ENCODE assay signal across 9 cellular contexts in the genomic region with DNA sequence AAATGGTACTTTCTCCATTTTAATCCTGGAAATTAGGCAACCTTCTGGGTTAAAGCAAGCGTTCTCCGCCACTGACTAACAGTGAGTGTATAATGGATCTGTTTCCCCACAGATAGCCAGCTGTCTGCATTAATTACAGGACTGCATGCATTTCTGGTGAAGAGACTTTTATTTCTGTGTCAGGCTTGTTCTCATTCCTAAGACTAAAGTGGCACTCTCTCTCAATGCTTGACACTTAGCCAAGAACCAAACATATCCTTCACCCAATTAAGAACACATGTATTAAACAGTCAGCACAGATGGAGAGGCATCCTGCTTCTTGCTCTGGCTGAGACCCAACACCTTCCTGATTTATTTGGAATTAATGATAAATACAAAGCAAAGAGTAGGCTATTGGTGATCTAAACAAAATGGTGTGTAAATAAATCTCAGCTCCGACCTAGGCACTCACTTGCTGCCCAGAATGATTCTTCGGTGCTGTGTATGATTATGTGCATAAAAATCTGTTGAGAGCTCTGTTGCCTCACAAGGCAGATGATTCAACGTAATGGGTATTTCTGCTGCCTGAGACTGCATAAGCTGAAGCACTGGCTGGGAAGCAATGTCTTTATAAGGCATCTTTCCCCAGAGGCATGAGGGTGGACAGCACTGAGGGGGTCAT. TPM values are rescaled to one million over a fixed set of nuclear protein-coding genes. Genes with fewer than 3 reads are reported as not detected.
DNase-seq lines count a peak whose midpoint lies in the region; ATAC-seq and TF ChIP-seq lines count a peak whose summit lies in the region.
"Had no signal": no experiment of that assay in that cellular context is flagged by ENCODE, and none has a peak within 500 bp of the region (broad histone marks: within the 10 kb centered on the region; RNA-seq: fewer than 3 reads in every experiment).

No MANE protein-coding gene starts in this region.

- H3K9me3 ChIP-seq in hepatocyte (ENCODE audit: low read depth) (no peaks in the 10 kb centered on the region), thoracic aorta (no peaks in the 10 kb centered on the region), spleen (no peaks in the 10 kb centered on the region), Karpas-422 (ENCODE audit: low read length) (no peaks in the 10 kb centered on the region)

- H4K20me1 ChIP-seq in hepatocyte (ENCODE audit: insufficient read depth, poor library complexity, severe bottlenecking) (peaks cover 59% of the 10 kb centered on the region), Karpas-422 (ENCODE audit: insufficient read depth, low read depth, low read length) (peaks cover 3% of the 10 kb centered on the region; the same call in 1 of the 2 replicates)

- DNase-seq in NCI-H1092 treated with DMSO at 0.1 percent for 48 hours (lab: John Stamatoyannopoulos, UW), result peak; percentile 80
- DNase-seq in astrocyte of the hippocampus (ENCODE audit: low read depth, low spot score), result peak; percentile 83
- DNase-seq in hepatocyte (ENCODE audit: low spot score), result no peak
- no peak for DNase-seq in thoracic aorta (ENCODE audit: low spot score)
- no peak for DNase-seq in NCI-H1048 (lab: John Stamatoyannopoulos, UW)
- DNase-seq in spleen, result no peak
- no peak for DNase-seq in Karpas-422

- H3K9me2 ChIP-seq in hepatocyte (replicated peaks; ENCODE audit: insufficient read depth) (no peaks in the 10 kb centered on the region), Karpas-422 (replicated peaks; ENCODE audit: insufficient read depth, low read length) (no peaks in the 10 kb centered on the region)

- H3K79me2 ChIP-seq in hepatocyte, result peaks cover 76% of the 10 kb centered on the region
- peaks cover 60% of the 10 kb centered on the region for H3K79me2 ChIP-seq in Karpas-422 (ENCODE audit: low read length)

- H3K27ac ChIP-seq in hepatocyte, result peak overlapping the region; percentile 21
- peak overlapping the region; percentile 65 to 75 for H3K27ac ChIP-seq in thoracic aorta
- H3K27ac ChIP-seq in spleen, result no peak overlapping the region
- no peak overlapping the region for H3K27ac ChIP-seq in Karpas-422 (ENCODE audit: low read length)
- H3K27ac ChIP-seq: epithelial cell of prostate had no signal

- no peak overlapping the region for H2AFZ ChIP-seq in hepatocyte
- H2AFZ ChIP-seq in Karpas-422 (ENCODE audit: low read length), result no peak overlapping the region

- 79% methylated on average over 5 of the region's 5 CpGs for WGBS in hepatocyte (ENCODE audit: low lambda C conversion rate, missing lambda C conversion rate)
- 91 to 94% (median 93%) methylated on average over 5 of the region's 5 CpGs for WGBS in spleen, 5 donors

- H3K27me3 ChIP-seq in hepatocyte, result no peaks in the 10 kb centered on the region
- no peaks in the 10 kb centered on the region for H3K27me3 ChIP-seq in thoracic aorta (replicated peaks; ENCODE audit: insufficient read depth)
- no peaks in the 10 kb centered on the region for H3K27me3 ChIP-seq in spleen (replicated peaks in 1 of 7)
- no peaks in the 10 kb centered on the region for H3K27me3 ChIP-seq in Karpas-422 (ENCODE audit: low read length)

- H3K36me3 ChIP-seq in hepatocyte (replicated peaks; ENCODE audit: insufficient read depth, low read depth) (peaks cover 6% of the 10 kb centered on the region), thoracic aorta (peaks cover 39% of the 10 kb centered on the region), spleen (peaks cover 0 to 99% (median 63%) of the 10 kb centered on the region in 6 donors), Karpas-422 (ENCODE audit: insufficient read depth, low read length) (peaks cover 57% of the 10 kb centered on the region)

- TF ChIP-seq POLR2A in spleen (IDR thresholded peaks at IDR 0.05), result no peak

- TF ChIP-seq CTCF in hepatocyte (IDR thresholded peaks at IDR 0.05; ENCODE audit: poor library complexity) (no peak), thoracic aorta (IDR thresholded peaks at IDR 0.05) (no peak), spleen (IDR thresholded peaks at IDR 0.05 in 8 of 11, conservative IDR thresholded peaks at IDR 0.05 in 3 of 11) (no peak)

- intact Hi-C loops in spleen (cut with DNase I; ENCODE audit: low total_unique reads), result no loop called here

- no peak overlapping the region for H3K9ac ChIP-seq in Karpas-422 (ENCODE audit: low read length)

- no peak overlapping the region for H3K4me2 ChIP-seq in hepatocyte
- no peak overlapping the region for H3K4me2 ChIP-seq in Karpas-422 (ENCODE audit: low read depth, low read length, poor library complexity, severe bottlenecking)

- H3K4me3 ChIP-seq in hepatocyte (no peak overlapping the region), thoracic aorta (no peak overlapping the region), spleen (no peak overlapping the region), Karpas-422 (ENCODE audit: low read length) (no peak overlapping the region)

- peaks cover 10% of the 10 kb centered on the region for H3K4me1 ChIP-seq in hepatocyte (ENCODE audit: insufficient read depth)
- H3K4me1 ChIP-seq in thoracic aorta (ENCODE audit: control insufficient read depth in 1 of 2, low read depth in 2 of 2), result peaks cover 11 to 28% of the 10 kb centered on the region in 2 donors
- H3K4me1 ChIP-seq in spleen, result no peaks in the 10 kb centered on the region
- H3K4me1 ChIP-seq in Karpas-422 (ENCODE audit: low read length), result no peaks in the 10 kb centered on the region

- ATAC-seq in thoracic aorta (ENCODE audit: insufficient number of reproducible peaks, low FRiP score, low read depth), result peak; percentile 93
- ATAC-seq in GM21423 (IDR thresholded peaks at IDR 0.05; ENCODE audit: unreplicated experiment), result no peak

RNA-seq across cellular contexts. Expression of gene CALU, which starts 16.8 kb away (rescaled TPM):
- total RNA-seq in hepatocyte (248 and 267 TPM in 2 replicates), thoracic aorta (100 to 1,000 TPM; 204 to 255 TPM), spleen (10 to 100 TPM; 50.4 to 98.8 (median 60.8) TPM)
- polyA plus RNA-seq in hepatocyte (283 and 291 TPM in 2 replicates), spleen (10 to 100 TPM in 2 of 3 donors, 1 to 10 TPM in 1; 7.9 to 15.6 (median 13.6) TPM)
- 33.3 and 42.1 TPM in 2 replicates for total RNA-seq in Karpas-422 (2014; rRNA removed; shearing (Covaris generic); ENCODE audit: low replicate concordance)

RNA-seq across cellular contexts. Expression of gene OPN1SW, which starts 19.6 kb away (rescaled TPM):
- not detected in 2 replicates for total RNA-seq in hepatocyte
- 0.80 TPM in 1 of 2 replicates, not detected in the other for polyA plus RNA-seq in hepatocyte
- total RNA-seq in thoracic aorta, result not detected
- total RNA-seq in spleen, result not detected
- polyA plus RNA-seq in spleen, result not detected
- not detected in 2 replicates for total RNA-seq in Karpas-422 (2014; rRNA removed; shearing (Covaris generic); ENCODE audit: low replicate concordance)

RNA-seq across cellular contexts. Expression of gene CCDC136, which starts 35.8 kb away (rescaled TPM):
- total RNA-seq in hepatocyte (3.4 and 5.6 TPM in 2 replicates), thoracic aorta (10 to 100 TPM; 29.3 to 34.7 TPM), spleen (1 to 10 TPM; 4.0 to 9.8 (median 5.5) TPM)
- polyA plus RNA-seq in hepatocyte (3.8 and 8.3 TPM in 2 replicates), spleen (1 to 10 TPM in 2 of 3 donors, under 1 TPM in 1; 0.77 to 2.2 (median 1.7) TPM)
- total RNA-seq in Karpas-422 (2014; rRNA removed; shearing (Covaris generic); ENCODE audit: low replicate concordance), result 25.9 and 32.5 TPM in 2 replicates

Comparison
In these comparisons a context has a peak if more than half of its experiments do, and no peak if none do; other contexts are left out.
1. DNase-seq: peak in NCI-H1092 treated with DMSO at 0.1 percent for 48 hours (single experiment) and astrocyte of the hippocampus (single experiment); none in hepatocyte (single experiment), thoracic aorta (single experiment), NCI-H1048 (single experiment), spleen (single experiment) and Karpas-422 (single experiment).
2. H3K27ac ChIP-seq: peak in hepatocyte (single experiment) and thoracic aorta (2 of 2); none in spleen (0 of 8) and Karpas-422 (single experiment).